In genomic region chr5:134459491-134459890, GRCh38 we compare ENCODE assay signal across 25 cellular contexts.
"Had no signal": no experiment of that assay in that cellular context is flagged by ENCODE, and none has a peak within 500 bp of the region (broad histone marks: within the 10 kb centered on the region; RNA-seq: fewer than 3 reads in every experiment).

No MANE protein-coding gene starts in this region.

- H3K27ac ChIP-seq: neural progenitor cell, transverse colon had no signal

- H3K4me3 Mint-ChIP-seq: activated B cell treated with CpG ODN at 0.5 μM for 24 hours; activated CD4-positive, alpha-beta T cell treated with anti-CD3 and anti-CD28 coated beads for 36 hours; activated T-cell treated with anti-CD3 and anti-CD28 coated beads, Interleukin-2, amount 50 U/mL, for 24 hours; activated T-helper 17 cell treated with anti-CD3 and anti-CD28 coated beads, Interleukin-2, amount 50 U/mL, for 72 hours; brain; mesothelial cell of epicardium; naive thymus-derived CD8-positive, alpha-beta T cell; neural progenitor cell; T-helper 1 cell treated with Interleukin-12 subunit alpha and Interleukin-12 subunit beta and Interleukin-4 antibody, amounts not matched to agents 30 μg/mL and 1 μg/mL, for 36 hours had no signal

- H3K27me3 Mint-ChIP-seq: activated B cell treated with CpG ODN at 0.5 μM for 24 hours; activated CD4-positive, alpha-beta T cell treated with anti-CD3 and anti-CD28 coated beads for 36 hours; activated T-cell treated with anti-CD3 and anti-CD28 coated beads, Interleukin-2, amount 50 U/mL, for 24 hours; activated T-helper 17 cell treated with anti-CD3 and anti-CD28 coated beads, Interleukin-2, amount 50 U/mL, for 72 hours; naive thymus-derived CD8-positive, alpha-beta T cell had no signal

- H3K27me3 ChIP-seq: neural progenitor cell, transverse colon had no signal

- ATAC-seq: activated CD4-positive, alpha-beta T cell treated with anti-CD3 and anti-CD28 coated beads for 36 hours; activated naive CD4-positive, alpha-beta T cell treated with anti-CD3 and anti-CD28 coated beads, Interleukin-2, amount 50 U/mL, for 72 hours; activated T-helper 17 cell treated with anti-CD3 and anti-CD28 coated beads, Interleukin-2, amount 50 U/mL, for 72 hours; esophagus mucosa; left colon; naive thymus-derived CD8-positive, alpha-beta T cell had no signal

- H3K4me1 Mint-ChIP-seq: activated CD4-positive, alpha-beta T cell treated with anti-CD3 and anti-CD28 coated beads for 36 hours; activated T-helper 17 cell treated with anti-CD3 and anti-CD28 coated beads, Interleukin-2, amount 50 U/mL, for 72 hours; brain; neural progenitor cell had no signal

- H3K36me3 ChIP-seq: neural progenitor cell, transverse colon had no signal

- DNase-seq: activated B cell treated with CpG ODN at 0.5 μM for 24 hours; activated CD4-positive, alpha-beta T cell treated with anti-CD3 and anti-CD28 coated beads for 36 hours; activated CD4-positive, alpha-beta T cell treated with anti-CD3 and anti-CD28 coated beads, Interleukin-2, amount 50 U/mL, for 4 hours; activated CD8-positive, alpha-beta memory T cell treated with anti-CD3 and anti-CD28 coated beads for 24 hours; activated CD8-positive, alpha-beta memory T cell treated with anti-CD3 and anti-CD28 coated beads, Interleukin-2, amount 50 U/mL, for 4 hours; activated T-cell treated with anti-CD3 and anti-CD28 coated beads, Interleukin-2, amount 50 U/mL, for 24 hours; caudate nucleus; dermis blood vessel endothelial cell; effector memory CD4-positive, alpha-beta T cell; foreskin melanocyte; hypothalamus; left colon; naive thymus-derived CD8-positive, alpha-beta T cell; retina; stimulated activated CD4-positive, alpha-beta T cell treated with anti-CD3 and anti-CD28 coated beads, Interleukin-1b, Interleukin-23, amount 100 ng/mL, for 48 hours; T1000; transverse colon had no signal

- H3K4me1 ChIP-seq: neural progenitor cell had no signal

- H3K36me3 Mint-ChIP-seq: activated naive CD4-positive, alpha-beta T cell treated with anti-CD3 and anti-CD28 coated beads, Interleukin-2, amount 50 U/mL, for 72 hours; brain; mesothelial cell of epicardium; naive thymus-derived CD8-positive, alpha-beta T cell; neural progenitor cell had no signal

- H3K27ac Mint-ChIP-seq: activated B cell treated with CpG ODN at 0.5 μM for 24 hours; activated CD4-positive, alpha-beta T cell treated with anti-CD3 and anti-CD28 coated beads for 36 hours; activated T-cell treated with anti-CD3 and anti-CD28 coated beads, Interleukin-2, amount 50 U/mL, for 24 hours; activated T-helper 17 cell treated with anti-CD3 and anti-CD28 coated beads, Interleukin-2, amount 50 U/mL, for 72 hours; brain; mesothelial cell of epicardium; neural progenitor cell; T-helper 1 cell treated with Interleukin-12 subunit alpha and Interleukin-12 subunit beta and Interleukin-4 antibody, amounts not matched to agents 30 μg/mL and 1 μg/mL, for 36 hours had no signal

- H3K9me3 Mint-ChIP-seq: activated B cell treated with CpG ODN at 0.5 μM for 24 hours; activated naive CD4-positive, alpha-beta T cell treated with anti-CD3 and anti-CD28 coated beads, Interleukin-2, amount 50 U/mL, for 72 hours; activated T-cell treated with anti-CD3 and anti-CD28 coated beads, Interleukin-2, amount 50 U/mL, for 24 hours; activated T-helper 17 cell treated with anti-CD3 and anti-CD28 coated beads, Interleukin-2, amount 50 U/mL, for 72 hours; mesothelial cell of epicardium; naive thymus-derived CD8-positive, alpha-beta T cell; neural progenitor cell; T-helper 1 cell treated with Interleukin-12 subunit alpha and Interleukin-12 subunit beta and Interleukin-4 antibody, amounts not matched to agents 30 μg/mL and 1 μg/mL, for 36 hours had no signal

- H3K9me3 ChIP-seq: transverse colon had no signal

- H3K4me3 ChIP-seq: lung, neural progenitor cell, transverse colon had no signal
